ENCODE assay signal across 17 cellular contexts in the genomic region with DNA sequence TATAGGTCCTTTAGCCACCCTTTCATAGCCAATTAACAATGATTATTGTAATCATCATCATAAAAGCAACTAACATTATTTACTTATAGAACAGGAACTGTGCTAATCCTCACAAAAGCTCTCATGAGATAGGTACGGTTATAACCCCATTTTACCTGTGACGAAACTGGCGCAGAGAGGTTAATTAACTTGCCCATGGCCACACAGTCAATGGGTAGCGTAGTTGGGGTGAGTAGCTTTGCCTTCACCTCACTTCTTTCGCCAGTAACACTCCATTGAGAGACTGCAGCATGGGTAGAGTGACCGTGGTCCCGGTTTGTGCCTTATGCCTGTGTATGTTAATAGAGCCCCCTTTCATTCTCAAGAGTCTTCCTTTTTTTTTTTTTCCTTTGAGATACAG. TPM values are rescaled to one million over a fixed set of nuclear protein-coding genes. Genes with fewer than 3 reads are reported as not detected.
DNase-seq lines count a peak whose midpoint lies in the region; ATAC-seq and TF ChIP-seq lines count a peak whose summit lies in the region.
"Had no signal": no experiment of that assay in that cellular context is flagged by ENCODE, and none has a peak within 500 bp of the region (broad histone marks: within the 10 kb centered on the region; RNA-seq: fewer than 3 reads in every experiment).

No MANE protein-coding gene starts in this region.

- H3K4me3 ChIP-seq in HEK293 (ENCODE audit: low read depth, low read length) (no peak overlapping the region), lung (no peak overlapping the region)
- H3K4me3 ChIP-seq: BLaER1 treated with 17β-estradiol and CSF1 and Interleukin-3, amounts not matched to agents 10 nM and 100 nM had no signal

- in situ Hi-C loops in GM13976 (cut with MboI; ENCODE audit: low sequenced_read_pairs, unreplicated experiment): no loop called here

- no peak overlapping the region for H3K27ac Mint-ChIP-seq in activated CD4-positive, alpha-beta T cell treated with anti-CD3 and anti-CD28 coated beads, Interleukin-2, amount 10 ng/mL, durations not matched to agents 24 days and 14 days
- H3K27ac Mint-ChIP-seq in activated CD4-positive, alpha-beta T cell treated with anti-CD3 and anti-CD28 coated beads, Interleukin-2, amount 10 ng/mL, durations not matched to agents 7 days and 5 days: no peak overlapping the region

- TF ChIP-seq CTCF in 22Rv1 (IDR thresholded peaks at IDR 0.05) (no peak), HEK293 (tag by site-specific recombination; IDR thresholded peaks at IDR 0.05) (no peak), lung (IDR thresholded peaks at IDR 0.05; ENCODE audit: control extremely low read depth, extremely low read depth) (no peak), GM13976 (IDR thresholded peaks at IDR 0.05; ENCODE audit: borderline replicate concordance, control extremely low read depth, extremely low read depth, insufficient read depth, missing control alignments) (no peak)

- 81 to 90% methylated on average over 7 of the region's 7 CpGs for WGBS in lung, 2 donors

- peaks cover 21% of the 10 kb centered on the region for H3K4me1 Mint-ChIP-seq in activated CD4-positive, alpha-beta T cell treated with anti-CD3 and anti-CD28 coated beads, Interleukin-2, amount 10 ng/mL, durations not matched to agents 24 days and 14 days
- H3K4me1 Mint-ChIP-seq in activated CD4-positive, alpha-beta T cell treated with anti-CD3 and anti-CD28 coated beads, Interleukin-2, amount 10 ng/mL, durations not matched to agents 7 days and 5 days: peaks cover 46% of the 10 kb centered on the region

- no peak for ATAC-seq in lung (ENCODE audit: insufficient read depth, low FRiP score)
- ATAC-seq: HepG2 had no signal

- POLR2A ChIA-PET in activated CD4-positive, alpha-beta T cell treated with anti-CD3 and anti-CD28 coated beads, Interleukin-2, amount 10 ng/mL, durations not matched to agents 7 days and 5 days (lab: Charles Lee): no interaction called here
- POLR2A ChIA-PET in HEK293 (lab: Yijun Ruan, JAX): interaction anchor here (2.1 kb wide), 1 partner anchor 11 kb away, joined by 7 read pairs; the partner anchor contains the start of gene NIPAL3

- no peaks in the 10 kb centered on the region for H3K9me3 ChIP-seq in HEK293 (ENCODE audit: control insufficient read depth, insufficient read depth, low read depth, low read length)
- no peaks in the 10 kb centered on the region for H3K9me3 ChIP-seq in lung (ENCODE audit: control insufficient read depth in 2 of 2, insufficient read depth in 1 of 2, low read length in 1 of 2)
- H3K9me3 ChIP-seq: BLaER1 treated with 17β-estradiol and CSF1 and Interleukin-3, amounts not matched to agents 10 nM and 100 nM had no signal

- H3K27ac ChIP-seq in 22Rv1 (0 out of 2 replicates have a peak overlapping the region, but pooled peaks have one; percentile 31), HEK293 (ENCODE audit: extremely low read depth, low read depth, low read length) (no peak overlapping the region), lung (ENCODE audit: low read depth in 1 of 2, low read length in 1 of 2) (no peak overlapping the region)
- H3K27ac ChIP-seq: BLaER1 treated with 17β-estradiol and CSF1 and Interleukin-3, amounts not matched to agents 10 nM and 100 nM had no signal

- H3K36me3 ChIP-seq in HEK293 (ENCODE audit: control insufficient read depth in 2 of 2, insufficient read depth in 1 of 2, low read length in 2 of 2): peaks cover 3 to 42% of the 10 kb centered on the region in 2 experiments; a peak in 2 of 3 replicates
- peaks cover 2 to 3% of the 10 kb centered on the region in 2 donors for H3K36me3 ChIP-seq in lung (ENCODE audit: control insufficient read depth in 2 of 2, insufficient read depth in 2 of 2, low read length in 2 of 2)

- DNase-seq in activated CD4-positive, alpha-beta T cell treated with anti-CD3 and anti-CD28 coated beads, Interleukin-2, amount 10 ng/mL, durations not matched to agents 24 days and 14 days: peak; percentile 42
- no peak for DNase-seq in activated CD4-positive, alpha-beta T cell treated with anti-CD3 and anti-CD28 coated beads, Interleukin-2, amount 10 ng/mL, durations not matched to agents 7 days and 5 days
- DNase-seq in lung (ENCODE audit: low spot score) (peak; percentile 11), GM13976 (ENCODE audit: low spot score) (no peak), activated gamma-delta T cell treated with Interleukin-2 at 50 U/mL for 16 hours (no peak), iPS-NIHi7 (ENCODE audit: extremely low spot score) (no peak)
- DNase-seq: 8988T; CD8-positive, alpha-beta memory T cell; COR-L47; DMS 273 treated with DMSO at 0.1 percent for 48 hours; GDM1; GOT3; H7 had no signal

- no peaks in the 10 kb centered on the region for H3K27me3 ChIP-seq in lung (ENCODE audit: control insufficient read depth, insufficient read depth)
- H3K27me3 ChIP-seq: BLaER1 treated with 17β-estradiol and CSF1 and Interleukin-3, amounts not matched to agents 10 nM and 100 nM had no signal

- no peak overlapping the region for H3K4me3 Mint-ChIP-seq in activated CD4-positive, alpha-beta T cell treated with anti-CD3 and anti-CD28 coated beads, Interleukin-2, amount 10 ng/mL, durations not matched to agents 24 days and 14 days
- no peak overlapping the region for H3K4me3 Mint-ChIP-seq in activated CD4-positive, alpha-beta T cell treated with anti-CD3 and anti-CD28 coated beads, Interleukin-2, amount 10 ng/mL, durations not matched to agents 7 days and 5 days
- H3K4me3 Mint-ChIP-seq: CD8-positive, alpha-beta memory T cell had no signal

- CTCF ChIA-PET in activated CD4-positive, alpha-beta T cell treated with anti-CD3 and anti-CD28 coated beads, Interleukin-2, amount 10 ng/mL, durations not matched to agents 7 days and 5 days (lab: Charles Lee): interaction anchor here (3.8 kb wide), 1 partner anchor 10 kb away, joined by 30 read pairs; the partner anchor contains the start of gene NIPAL3
- CTCF ChIA-PET in HEK293 (lab: Yijun Ruan, JAX): interaction anchor here (2.2 to 2.4 kb wide), 2 partner anchors 10 to 34 kb away, joined by 12 to 15 read pairs; partner anchors contain the start of gene NIPAL3

- no peaks in the 10 kb centered on the region for H3K27me3 Mint-ChIP-seq in activated CD4-positive, alpha-beta T cell treated with anti-CD3 and anti-CD28 coated beads, Interleukin-2, amount 10 ng/mL, durations not matched to agents 24 days and 14 days
- H3K27me3 Mint-ChIP-seq in activated CD4-positive, alpha-beta T cell treated with anti-CD3 and anti-CD28 coated beads, Interleukin-2, amount 10 ng/mL, durations not matched to agents 7 days and 5 days: no peaks in the 10 kb centered on the region
- H3K27me3 Mint-ChIP-seq: CD8-positive, alpha-beta memory T cell had no signal

- H3K36me3 Mint-ChIP-seq in activated CD4-positive, alpha-beta T cell treated with anti-CD3 and anti-CD28 coated beads, Interleukin-2, amount 10 ng/mL, durations not matched to agents 24 days and 14 days (ENCODE audit: low read depth): peaks cover 54% of the 10 kb centered on the region
- H3K36me3 Mint-ChIP-seq in activated CD4-positive, alpha-beta T cell treated with anti-CD3 and anti-CD28 coated beads, Interleukin-2, amount 10 ng/mL, durations not matched to agents 7 days and 5 days (ENCODE audit: low read depth): peaks cover 78% of the 10 kb centered on the region

- no peaks in the 10 kb centered on the region for H3K9me3 Mint-ChIP-seq in activated CD4-positive, alpha-beta T cell treated with anti-CD3 and anti-CD28 coated beads, Interleukin-2, amount 10 ng/mL, durations not matched to agents 24 days and 14 days
- no peaks in the 10 kb centered on the region for H3K9me3 Mint-ChIP-seq in activated CD4-positive, alpha-beta T cell treated with anti-CD3 and anti-CD28 coated beads, Interleukin-2, amount 10 ng/mL, durations not matched to agents 7 days and 5 days
- H3K9me3 Mint-ChIP-seq: CD8-positive, alpha-beta memory T cell had no signal

- intact Hi-C loops in activated CD4-positive, alpha-beta T cell treated with anti-CD3 and anti-CD28 coated beads, Interleukin-2, amount 10 ng/mL, durations not matched to agents 24 days and 14 days (cut with micrococcal nuclease): no loop called here

- H3K4me1 ChIP-seq in HEK293 (ENCODE audit: control insufficient read depth, insufficient read depth, low read length): no peaks in the 10 kb centered on the region
- peaks cover 2 to 4% of the 10 kb centered on the region in 2 donors for H3K4me1 ChIP-seq in lung (ENCODE audit: control insufficient read depth in 2 of 2, insufficient read depth in 2 of 2, low read length in 2 of 2)
- H3K4me1 ChIP-seq: BLaER1 treated with 17β-estradiol and CSF1 and Interleukin-3, amounts not matched to agents 10 nM and 100 nM had no signal

TF ChIP-seq in HEK293, 187 proteins besides CTCF, POLR2A, EP300 and RAD21:
- TF ChIP-seq PRDM1 (tag by site-specific recombination; IDR thresholded peaks at IDR 0.05) (no peak), ZNF768 (tag by site-specific recombination; IDR thresholded peaks at IDR 0.05) (peak; percentile 58; the same call in 1 of the 2 replicates)

RNA-seq across cellular contexts. Expression of gene NIPAL3, which starts 10.3 kb away (rescaled TPM):
- 25.1 and 26.3 TPM in 2 replicates for total RNA-seq in activated CD4-positive, alpha-beta T cell treated with anti-CD3 and anti-CD28 coated beads, Interleukin-2, amount 10 ng/mL, durations not matched to agents 24 days and 14 days
- 10 to 100 TPM; 72.8 to 78.1 TPM for total RNA-seq in activated CD4-positive, alpha-beta T cell treated with anti-CD3 and anti-CD28 coated beads, Interleukin-2, amount 10 ng/mL, durations not matched to agents 7 days and 5 days
- total RNA-seq in lung: 10 to 100 TPM; 25.7 to 31.8 TPM
- 10 to 100 TPM; 11.9 to 14.0 TPM for polyA plus RNA-seq in lung

RNA-seq across cellular contexts. Expression of gene STPG1, which starts 12.3 kb away (rescaled TPM):
- total RNA-seq in activated CD4-positive, alpha-beta T cell treated with anti-CD3 and anti-CD28 coated beads, Interleukin-2, amount 10 ng/mL, durations not matched to agents 24 days and 14 days: 3.8 and 5.0 TPM in 2 replicates
- total RNA-seq in activated CD4-positive, alpha-beta T cell treated with anti-CD3 and anti-CD28 coated beads, Interleukin-2, amount 10 ng/mL, durations not matched to agents 7 days and 5 days: 10 to 100 TPM; 10.0 to 11.0 TPM
- total RNA-seq in lung: 10 to 100 TPM in 1 of 2 donors, 1 to 10 TPM in 1; 10.0 to 13.5 TPM
- 1 to 10 TPM; 6.7 to 9.5 TPM for polyA plus RNA-seq in lung

Comparison
In these comparisons a context has a peak if more than half of its experiments do, and no peak if none do; other contexts are left out.
1. DNase-seq: peak in activated CD4-positive, alpha-beta T cell treated with anti-CD3 and anti-CD28 coated beads, Interleukin-2, amount 10 ng/mL, durations not matched to agents 24 days and 14 days (single experiment) and lung (single experiment); none in activated CD4-positive, alpha-beta T cell treated with anti-CD3 and anti-CD28 coated beads, Interleukin-2, amount 10 ng/mL, durations not matched to agents 7 days and 5 days (single experiment), GM13976 (single experiment), activated gamma-delta T cell treated with Interleukin-2 at 50 U/mL for 16 hours (single experiment) and iPS-NIHi7 (single experiment).